Comparison of ENCODE assay signal across 8 cellular contexts in genomic region chrX:42714981-42715688, GRCh38.
DNase-seq lines count a peak whose midpoint lies in the region; ATAC-seq and TF ChIP-seq lines count a peak whose summit lies in the region.

No MANE protein-coding gene starts in this region.

- ATAC-seq in GM18508 (IDR thresholded peaks at IDR 0.05; ENCODE audit: insufficient read depth, unreplicated experiment), result peak; percentile 64
- ATAC-seq in mucosa of descending colon, result peak; percentile 97
- peak; percentile 80 for ATAC-seq in stimulated activated naive CD8-positive, alpha-beta T cell treated with anti-CD3 and anti-CD28 coated beads, Interleukin-15, amount 100 ng/mL, for 72 hours
- ATAC-seq in GM21423 (IDR thresholded peaks at IDR 0.05; ENCODE audit: unreplicated experiment), result no peak

- DNase-seq in LNCaP clone FGC (ENCODE audit: low read depth), result peak; percentile 44
- peak; percentile 51 for DNase-seq in activated CD4-positive, alpha-beta T cell treated with anti-CD3 and anti-CD28 coated beads for 48 hours
- DNase-seq in effector memory CD4-positive, alpha-beta T cell, result peak in 2 of 3 donors; percentile 3 to 9
- peak; percentile 63 to 77 (median 70) for DNase-seq in mucosa of descending colon
- DNase-seq in stimulated activated naive CD8-positive, alpha-beta T cell treated with anti-CD3 and anti-CD28 coated beads, Interleukin-15, amount 100 ng/mL, for 72 hours, result peak; percentile 12 to 39
- DNase-seq in HK-2 (ENCODE audit: unreplicated experiment), result no peak

- no peak overlapping the region for H3K4me3 ChIP-seq in LNCaP clone FGC (ENCODE audit: low read depth, low read length)
- no peak overlapping the region for H3K4me3 ChIP-seq in effector memory CD4-positive, alpha-beta T cell (ENCODE audit: insufficient read depth, low read depth, low read length, poor library complexity, severe bottlenecking)
- no peak overlapping the region for H3K4me3 ChIP-seq in mucosa of descending colon

- H3K27ac ChIP-seq in effector memory CD4-positive, alpha-beta T cell (ENCODE audit: insufficient read depth, low read length, poor library complexity, severe bottlenecking), result no peak overlapping the region

- no peaks in the 10 kb centered on the region for H3K4me1 Mint-ChIP-seq in stimulated activated naive CD8-positive, alpha-beta T cell treated with anti-CD3 and anti-CD28 coated beads, Interleukin-15, amount 100 ng/mL, for 72 hours

- intact Hi-C loops in mucosa of descending colon (cut with DNase I, micrococcal nuclease), result no loop called here

- H3K4me3 Mint-ChIP-seq in stimulated activated naive CD8-positive, alpha-beta T cell treated with anti-CD3 and anti-CD28 coated beads, Interleukin-15, amount 100 ng/mL, for 72 hours, result peak overlapping the region in 1 of 2 donors; percentile 54

- no peaks in the 10 kb centered on the region for H3K27me3 ChIP-seq in effector memory CD4-positive, alpha-beta T cell (replicated peaks; ENCODE audit: control insufficient read depth, insufficient read depth, low read length, poor library complexity, severe bottlenecking)

- no peaks in the 10 kb centered on the region for H3K9me3 ChIP-seq in effector memory CD4-positive, alpha-beta T cell (ENCODE audit: control insufficient read depth, low read length)
- no peaks in the 10 kb centered on the region for H3K9me3 ChIP-seq in mucosa of descending colon

- no peaks in the 10 kb centered on the region for H3K27me3 Mint-ChIP-seq in stimulated activated naive CD8-positive, alpha-beta T cell treated with anti-CD3 and anti-CD28 coated beads, Interleukin-15, amount 100 ng/mL, for 72 hours

- H3K27ac Mint-ChIP-seq in stimulated activated naive CD8-positive, alpha-beta T cell treated with anti-CD3 and anti-CD28 coated beads, Interleukin-15, amount 100 ng/mL, for 72 hours, result no peak overlapping the region

- H3K9me3 Mint-ChIP-seq in stimulated activated naive CD8-positive, alpha-beta T cell treated with anti-CD3 and anti-CD28 coated beads, Interleukin-15, amount 100 ng/mL, for 72 hours, result no peaks in the 10 kb centered on the region

- H3K4me1 ChIP-seq in effector memory CD4-positive, alpha-beta T cell (ENCODE audit: control insufficient read depth, insufficient read depth, low read length, poor library complexity, severe bottlenecking), result peaks cover 5% of the 10 kb centered on the region
- no peaks in the 10 kb centered on the region for H3K4me1 ChIP-seq in mucosa of descending colon (ENCODE audit: low read depth)

- H3K36me3 ChIP-seq in effector memory CD4-positive, alpha-beta T cell (ENCODE audit: control insufficient read depth, insufficient read depth, low read length), result no peaks in the 10 kb centered on the region
- H3K36me3 ChIP-seq in mucosa of descending colon (ENCODE audit: low read depth), result no peaks in the 10 kb centered on the region

- TF ChIP-seq CTCF in LNCaP clone FGC (IDR thresholded peaks at IDR 0.05; ENCODE audit: control insufficient read depth, extremely low read depth, insufficient read depth), result peak; percentile 55
- TF ChIP-seq CTCF in mucosa of descending colon (IDR thresholded peaks at IDR 0.05), result peak; percentile 35
